In the genomic region with DNA sequence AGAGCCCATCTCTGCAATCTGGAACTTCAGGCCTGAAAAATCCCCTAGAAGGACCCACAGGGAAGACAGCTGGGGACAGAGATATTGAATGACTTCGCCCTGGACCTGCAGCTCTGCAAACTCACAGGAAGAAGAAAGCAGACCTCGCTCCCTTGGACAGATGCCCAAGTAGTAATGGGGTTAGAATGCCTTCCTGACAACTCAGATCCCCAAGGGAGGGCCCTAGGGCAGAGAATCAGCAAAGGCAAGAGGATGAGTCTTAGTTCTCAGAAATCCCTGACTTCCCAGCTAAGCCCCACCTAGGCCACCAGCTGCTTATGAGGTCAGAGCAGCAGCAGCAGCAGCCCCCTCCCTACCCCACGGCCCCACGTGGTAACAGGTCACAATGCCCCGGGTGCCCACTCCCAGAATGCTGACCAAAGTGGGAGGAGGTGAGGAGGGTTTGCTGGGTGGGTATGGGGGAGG, we compare ENCODE assay signal across 1 cellular context.
TF ChIP-seq lines count a peak whose summit lies in the region.

Gene C20orf141 (plus strand): TSS at position 401 of the 465 bp plus-strand sequence. CDS start 198 bp downstream, outside the sequence.

TF ChIP-seq in K562, 482 proteins besides CTCF, POLR2A, EP300 and RAD21 (continued from another document):
- TF ChIP-seq ARHGAP35 (IDR thresholded peaks at IDR 0.05; ENCODE audit: partially characterized antibody) = no peak
- TF ChIP-seq GATA2 (CRISPR knock-in tag; IDR thresholded peaks at IDR 0.05) = peak; percentile 81
- TF ChIP-seq, protein P1, sequence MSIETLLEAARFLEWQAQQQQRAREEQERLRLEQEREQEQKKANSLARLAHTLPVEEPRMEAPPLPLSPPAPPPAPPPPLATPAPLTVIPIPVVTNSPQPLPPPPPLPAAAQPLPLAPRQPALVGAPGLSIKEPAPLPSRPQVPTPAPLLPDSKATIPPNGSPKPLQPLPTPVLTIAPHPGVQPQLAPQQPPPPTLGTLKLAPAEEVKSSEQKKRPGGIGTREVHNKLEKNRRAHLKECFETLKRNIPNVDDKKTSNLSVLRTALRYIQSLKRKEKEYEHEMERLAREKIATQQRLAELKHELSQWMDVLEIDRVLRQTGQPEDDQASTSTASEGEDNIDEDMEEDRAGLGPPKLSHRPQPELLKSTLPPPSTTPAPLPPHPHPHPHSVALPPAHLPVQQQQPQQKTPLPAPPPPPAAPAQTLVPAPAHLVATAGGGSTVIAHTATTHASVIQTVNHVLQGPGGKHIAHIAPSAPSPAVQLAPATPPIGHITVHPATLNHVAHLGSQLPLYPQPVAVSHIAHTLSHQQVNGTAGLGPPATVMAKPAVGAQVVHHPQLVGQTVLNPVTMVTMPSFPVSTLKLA (conservative IDR thresholded peaks at IDR 0.05) = 0 out of 4 replicates have a peak, but pooled peaks of 1 of the 2 experiments have one; percentile 33
- TF ChIP-seq MTA2 (IDR thresholded peaks at IDR 0.05; ENCODE audit: low read depth) = peak; percentile 20; the same call in 1 of the 2 replicates
- peak; percentile 78 for TF ChIP-seq TCF3 (CRISPR knock-in tag; IDR thresholded peaks at IDR 0.05)
- peak; percentile 80 for TF ChIP-seq NFIC (IDR thresholded peaks at IDR 0.05)
- peak; percentile 58 for TF ChIP-seq ARID1B (IDR thresholded peaks at IDR 0.05)
- TF ChIP-seq CBFA2T3 (IDR thresholded peaks at IDR 0.05) = peak; percentile 74
